ENCODE assay signal across 1 cellular context in the genomic region with DNA sequence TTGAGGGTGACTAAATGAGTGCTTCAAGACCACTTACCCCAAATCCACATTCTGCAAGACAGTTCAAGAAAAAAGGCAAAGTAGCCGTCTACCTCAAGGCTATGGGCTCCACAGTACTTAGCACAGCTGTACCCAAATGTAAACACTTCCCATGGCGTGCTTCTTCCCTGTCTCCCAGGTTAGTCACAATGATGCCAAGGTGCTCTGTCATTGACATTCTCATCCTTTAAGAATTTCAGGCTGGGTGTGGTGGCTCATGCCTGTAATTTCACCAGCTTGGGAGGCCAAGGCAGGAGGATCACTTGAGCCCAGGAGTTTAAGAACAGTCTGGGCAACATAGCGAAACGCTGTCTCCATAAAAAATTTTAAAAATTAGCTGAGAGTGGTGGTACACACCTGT.
TF ChIP-seq lines count a peak whose summit lies in the region.

No MANE protein-coding gene starts in this region.

TF ChIP-seq in GM12878, 131 proteins besides CTCF, POLR2A, EP300 and RAD21 (continued from another document):
- no peak for TF ChIP-seq TCF12 (IDR thresholded peaks at IDR 0.05; ENCODE audit: low read depth, low read length)
- TF ChIP-seq SUZ12 (IDR thresholded peaks at IDR 0.05; ENCODE audit: unreplicated experiment): no peak
- TF ChIP-seq, protein P1, sequence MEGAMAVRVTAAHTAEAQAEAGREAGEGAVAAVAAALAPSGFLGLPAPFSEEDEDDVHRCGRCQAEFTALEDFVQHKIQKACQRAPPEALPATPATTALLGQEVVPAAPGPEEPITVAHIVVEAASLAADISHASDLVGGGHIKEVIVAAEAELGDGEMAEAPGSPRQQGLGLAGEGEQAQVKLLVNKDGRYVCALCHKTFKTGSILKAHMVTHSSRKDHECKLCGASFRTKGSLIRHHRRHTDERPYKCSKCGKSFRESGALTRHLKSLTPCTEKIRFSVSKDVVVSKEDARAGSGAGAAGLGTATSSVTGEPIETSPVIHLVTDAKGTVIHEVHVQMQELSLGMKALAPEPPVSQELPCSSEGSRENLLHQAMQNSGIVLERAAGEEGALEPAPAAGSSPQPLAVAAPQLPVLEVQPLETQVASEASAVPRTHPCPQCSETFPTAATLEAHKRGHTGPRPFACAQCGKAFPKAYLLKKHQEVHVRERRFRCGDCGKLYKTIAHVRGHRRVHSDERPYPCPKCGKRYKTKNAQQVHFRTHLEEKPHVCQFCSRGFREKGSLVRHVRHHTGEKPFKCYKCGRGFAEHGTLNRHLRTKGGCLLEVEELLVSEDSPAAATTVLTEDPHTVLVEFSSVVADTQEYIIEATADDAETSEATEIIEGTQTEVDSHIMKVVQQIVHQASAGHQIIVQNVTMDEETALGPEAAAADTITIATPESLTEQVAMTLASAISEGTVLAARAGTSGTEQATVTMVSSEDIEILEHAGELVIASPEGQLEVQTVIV (IDR thresholded peaks at IDR 0.05; ENCODE audit: borderline replicate concordance, partially characterized antibody): no peak
- TF ChIP-seq, protein P2, sequence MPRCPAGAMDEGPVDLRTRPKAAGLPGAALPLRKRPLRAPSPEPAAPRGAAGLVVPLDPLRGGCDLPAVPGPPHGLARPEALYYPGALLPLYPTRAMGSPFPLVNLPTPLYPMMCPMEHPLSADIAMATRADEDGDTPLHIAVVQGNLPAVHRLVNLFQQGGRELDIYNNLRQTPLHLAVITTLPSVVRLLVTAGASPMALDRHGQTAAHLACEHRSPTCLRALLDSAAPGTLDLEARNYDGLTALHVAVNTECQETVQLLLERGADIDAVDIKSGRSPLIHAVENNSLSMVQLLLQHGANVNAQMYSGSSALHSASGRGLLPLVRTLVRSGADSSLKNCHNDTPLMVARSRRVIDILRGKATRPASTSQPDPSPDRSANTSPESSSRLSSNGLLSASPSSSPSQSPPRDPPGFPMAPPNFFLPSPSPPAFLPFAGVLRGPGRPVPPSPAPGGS (IDR thresholded peaks at IDR 0.05; ENCODE audit: borderline replicate concordance, insufficient read depth, low read depth, low read length, poor library complexity, severe bottlenecking): no peak
- TF ChIP-seq BACH1 (IDR thresholded peaks at IDR 0.05; ENCODE audit: borderline replicate concordance): no peak
- no peak for TF ChIP-seq CREB1 (IDR thresholded peaks at IDR 0.05; ENCODE audit: low read depth)
- TF ChIP-seq JUND (IDR thresholded peaks at IDR 0.05; ENCODE audit: low read depth, low read length): no peak
